ENCODE assay signal across 8 cellular contexts in genomic region chr13:98576963-98577822, GRCh38. TPM values are rescaled to one million over a fixed set of nuclear protein-coding genes. Genes with fewer than 3 reads are reported as not detected.
DNase-seq lines count a peak whose midpoint lies in the region; ATAC-seq, FAIRE-seq and TF ChIP-seq lines count a peak whose summit lies in the region.

TSS of gene STK24 (minus strand) at chr13:98577107. CDS start at chr13:98576786, 321 bp downstream.

- H3K27me3 Mint-ChIP-seq in WTC11 (ENCODE audit: low read depth): no peaks in the 10 kb centered on the region

- no peaks in the 10 kb centered on the region for H3K9me3 Mint-ChIP-seq in WTC11

- DNase-seq in NCI-H2196 (lab: John Stamatoyannopoulos, UW; ENCODE audit: unreplicated experiment) (peak; percentile 52), NCI-H2196 treated with DMSO at 0.1 percent for 48 hours (lab: John Stamatoyannopoulos, UW; ENCODE audit: unreplicated experiment) (no peak), HFF-Myc (ENCODE audit: extremely low read depth, low read depth) (no peak), NCI-H1048 (lab: John Stamatoyannopoulos, UW) (peak; percentile 24), WTC11 (ENCODE audit: low spot score) (peak; percentile 64), cerebellum (ENCODE audit: low spot score) (peak; percentile 78), kidney (peak; percentile 91)
- DNase-seq in stimulated activated CD4-positive, alpha-beta T cell treated with anti-CD3 and anti-CD28 coated beads, Interleukin-15, amount 100 ng/mL, for 1 hour (ENCODE audit: low read depth in 1 of 2, low spot score in 1 of 2): peak; percentile 41 to 59

- ATAC-seq in WTC11: peak; percentile 63

- intact Hi-C loops in kidney (cut with DNase I): no loop called here

- FAIRE-seq in kidney (lab: Jason Lieb, UNC): no peak

- H3K4me3 Mint-ChIP-seq in WTC11: peak within 1 kb of the TSS; percentile 90

- H3K36me3 Mint-ChIP-seq in WTC11: no peaks in the 10 kb centered on the region

- H3K4me3 ChIP-seq in HFF-Myc (replicated peaks; ENCODE audit: low read depth, low read length) (peak within 1 kb of the TSS; percentile 86), kidney (ENCODE audit: low read length in 2 of 2) (peak within 1 kb of the TSS; percentile 80 to 92)

- peaks cover 16 to 19% of the 10 kb centered on the region in 2 donors for H3K4me1 ChIP-seq in kidney (ENCODE audit: control insufficient read depth in 1 of 2, insufficient read depth in 1 of 2, low read depth in 1 of 2, low read length in 2 of 2)

- H3K9me3 ChIP-seq in kidney (ENCODE audit: control insufficient read depth in 1 of 2, low read length in 2 of 2): no peaks in the 10 kb centered on the region

- peaks cover 60% of the 10 kb centered on the region for H3K4me1 Mint-ChIP-seq in WTC11

- H3K9ac ChIP-seq in kidney (ENCODE audit: low read length in 2 of 2): peak within 1 kb of the TSS; percentile 90 to 91

- POLR2A ChIA-PET in WTC11 (lab: Charles Lee): interaction anchor here (0.6 to 2.7 kb wide), 8 partner anchors 13 to 99 kb away, joined by 3 to 9 read pairs (median 4); no protein-coding TSS in a partner anchor

- peak within 1 kb of the TSS; percentile 96 to 98 for H3K27ac ChIP-seq in kidney (ENCODE audit: low read depth in 2 of 2, low read length in 2 of 2)

- TF ChIP-seq CTCF in HFF-Myc (IDR thresholded peaks at IDR 0.05; ENCODE audit: low read depth, low read length, missing control alignments) (no peak), WTC11 (IDR thresholded peaks at IDR 0.05) (no peak), kidney (IDR thresholded peaks at IDR 0.05; ENCODE audit: borderline replicate concordance, extremely low read depth, insufficient read depth) (no peak)

- H3K36me3 ChIP-seq in kidney (ENCODE audit: control insufficient read depth in 1 of 2, insufficient read depth in 2 of 2, low read length in 2 of 2): no peaks in the 10 kb centered on the region

- peak within 1 kb of the TSS; percentile 98 for H3K27ac Mint-ChIP-seq in WTC11

- CTCF ChIA-PET in WTC11 (lab: Charles Lee): interaction anchor here (0.9 to 1.7 kb wide), 7 partner anchors 21 to 550 kb away, joined by 3 to 8 read pairs (median 5); no protein-coding TSS in a partner anchor

TF ChIP-seq in WTC11, 78 proteins besides CTCF, POLR2A, EP300 and RAD21:
- peak; percentile 34; the same call in 1 of the 2 replicates for TF ChIP-seq SP1 (CRISPR knock-in tag; conservative IDR thresholded peaks at IDR 0.05)
- TF ChIP-seq ETV6 (CRISPR knock-in tag; IDR thresholded peaks at IDR 0.05): 0 out of 2 replicates have a peak, but pooled peaks have one; percentile 27
- TF ChIP-seq E2F5 (CRISPR knock-in tag; IDR thresholded peaks at IDR 0.05): no peak
- TF ChIP-seq TCF7 (CRISPR knock-in tag; IDR thresholded peaks at IDR 0.05; ENCODE audit: low read depth): 0 out of 2 replicates have a peak, but pooled peaks have one; percentile 41
- TF ChIP-seq SMAD3 (CRISPR knock-in tag; IDR thresholded peaks at IDR 0.05; ENCODE audit: borderline replicate concordance): 0 out of 2 replicates have a peak, but pooled peaks have one; percentile 12
- peak; percentile 92 for TF ChIP-seq PRDM15 (CRISPR knock-in tag; IDR thresholded peaks at IDR 0.05)

RNA-seq across cellular contexts. Expression of gene STK24, which starts in this region (rescaled TPM):
- total RNA-seq in WTC11 (2021) (122 to 138 TPM (median 134 TPM) in 3 replicates), cerebellum (32.2 TPM), kidney (122 TPM)
- polyA plus RNA-seq in kidney (ENCODE audit: insufficient read depth, low read depth, low replicate concordance): 56.7 TPM

Comparison
In these comparisons a context has a peak if more than half of its experiments do, and no peak if none do; other contexts are left out.
1. DNase-seq: peak in NCI-H2196 (single experiment), NCI-H1048 (single experiment), WTC11 (single experiment), cerebellum (single experiment), kidney (single experiment) and stimulated activated CD4-positive, alpha-beta T cell treated with anti-CD3 and anti-CD28 coated beads, Interleukin-15, amount 100 ng/mL, for 1 hour (2 of 2); none in NCI-H2196 treated with DMSO at 0.1 percent for 48 hours (single experiment) and HFF-Myc (single experiment).